ENCODE assay signal across 1 cellular context in genomic region chr11:117178210-117179034, GRCh38.
TF ChIP-seq lines count a peak whose summit lies in the region.

Gene SIDT2 (plus strand): TSS chr11:117178743. CDS start chr11:117179264, 521 bp downstream.

TF ChIP-seq in K562, 482 proteins besides CTCF, POLR2A, EP300 and RAD21 (continued from another document):
- no peak for TF ChIP-seq IRF9 (tag; IDR thresholded peaks at IDR 0.05)
- no peak; a peak in 1 of 4 replicates for TF ChIP-seq KDM1A (IDR thresholded peaks at IDR 0.05)
- TF ChIP-seq YY1 (IDR thresholded peaks at IDR 0.05; ENCODE audit: borderline replicate concordance in 1 of 3, control insufficient read depth in 1 of 3, extremely low read depth in 1 of 3, insufficient read depth in 3 of 3, insufficient read length in 1 of 3, insufficient replicate concordance in 2 of 3, low read depth in 1 of 3, low read length in 2 of 3): no peak
- peak; percentile 39; the same call in 1 of the 2 replicates for TF ChIP-seq ARID4B (CRISPR knock-in tag; IDR thresholded peaks at IDR 0.05)
- no peak for TF ChIP-seq ZFP30 (CRISPR knock-in tag; IDR thresholded peaks at IDR 0.05; ENCODE audit: borderline replicate concordance)
- no peak for TF ChIP-seq HLTF (IDR thresholded peaks at IDR 0.05)
- TF ChIP-seq ZBTB43 (CRISPR knock-in tag; IDR thresholded peaks at IDR 0.05): no peak
- no peak for TF ChIP-seq THRA (IDR thresholded peaks at IDR 0.05)
- no peak for TF ChIP-seq SMARCA5 (IDR thresholded peaks at IDR 0.05)
- TF ChIP-seq HDAC1 (IDR thresholded peaks at IDR 0.05): peak in 1 of 2 experiments; percentile 52; a peak in 1 of 4 replicates
- peak; percentile 50; the same call in 1 of the 2 replicates for TF ChIP-seq HCFC1 (IDR thresholded peaks at IDR 0.05; ENCODE audit: low read depth, low read length)
- TF ChIP-seq SP2 (IDR thresholded peaks at IDR 0.05; ENCODE audit: extremely low read depth, low read depth, low read length, poor library complexity, severe bottlenecking): no peak
- no peak for TF ChIP-seq ZNF146 (CRISPR knock-in tag; IDR thresholded peaks at IDR 0.05; ENCODE audit: unreplicated experiment)
- TF ChIP-seq ZNF609 (CRISPR knock-in tag; IDR thresholded peaks at IDR 0.05; ENCODE audit: borderline replicate concordance): no peak
- TF ChIP-seq ZNF274 (IDR thresholded peaks at IDR 0.05; ENCODE audit: borderline replicate concordance, low read depth, low read length): no peak
- no peak for TF ChIP-seq CAMTA2 (CRISPR knock-in tag; conservative IDR thresholded peaks at IDR 0.05)
- no peak for TF ChIP-seq POLR2AphosphoS2 (IDR thresholded peaks at IDR 0.05; ENCODE audit: low read length)
- no peak for TF ChIP-seq DNMT1 (IDR thresholded peaks at IDR 0.05)
- no peak for TF ChIP-seq NUFIP1 (IDR thresholded peaks at IDR 0.05; ENCODE audit: partially characterized antibody)
- TF ChIP-seq ZNF143 (CRISPR knock-in tag; IDR thresholded peaks at IDR 0.05): no peak
- TF ChIP-seq NONO (IDR thresholded peaks at IDR 0.05; ENCODE audit: low read depth in 2 of 2, low read length in 1 of 2): peak in 1 of 2 experiments; percentile 38; a peak in 1 of 4 replicates
- TF ChIP-seq WHSC1 (IDR thresholded peaks at IDR 0.05; ENCODE audit: low read length): no peak
- peak; percentile 82 for TF ChIP-seq RBFOX2 (IDR thresholded peaks at IDR 0.05; ENCODE audit: low read depth, low read length)
- no peak for TF ChIP-seq ELK3 (CRISPR knock-in tag; IDR thresholded peaks at IDR 0.05)
- no peak for TF ChIP-seq SAP30 (IDR thresholded peaks at IDR 0.05; ENCODE audit: borderline replicate concordance, insufficient read depth, low read depth, low read length, poor library complexity, severe bottlenecking)
TF ChIP-seq in K562: peak in this region for 74.
